8 cellular contexts compared by ENCODE assay signal in the genomic region with DNA sequence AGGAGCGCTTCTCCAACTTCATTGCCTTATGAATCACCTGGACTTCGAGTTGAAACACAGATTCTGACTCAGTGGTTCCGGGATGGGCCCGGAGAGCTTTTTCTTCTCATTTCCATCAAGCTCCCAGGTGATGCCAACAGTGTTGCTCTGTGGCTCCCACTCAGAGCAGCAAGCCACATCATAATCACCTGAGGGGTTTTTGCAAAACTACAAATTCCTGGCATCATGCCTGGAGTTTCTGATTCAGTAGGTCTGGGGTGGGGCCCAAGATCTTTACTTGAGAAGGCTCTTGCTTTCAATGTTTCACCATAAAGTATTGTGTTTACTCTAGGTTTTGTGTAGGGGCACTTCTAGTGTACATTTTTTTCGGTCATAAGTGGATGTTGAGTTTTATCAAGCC. TPM values are rescaled to one million over a fixed set of nuclear protein-coding genes. Genes with fewer than 3 reads are reported as not detected.
DNase-seq lines count a peak whose midpoint lies in the region; ATAC-seq and TF ChIP-seq lines count a peak whose summit lies in the region.

No MANE protein-coding gene starts in this region.

- H3K36me3 ChIP-seq in BLaER1 = 0 out of 2 replicates have a peak, but pooled peaks cover 4% of the 10 kb centered on the region
- H3K36me3 ChIP-seq in endodermal cell (ENCODE audit: control insufficient read depth, insufficient read depth, low read length) = no peaks in the 10 kb centered on the region

- H3K9ac ChIP-seq in BLaER1 (no peak overlapping the region), endodermal cell (ENCODE audit: extremely low read depth, low read length, poor library complexity, severe bottlenecking) (no peak overlapping the region)

- H3K4me3 Mint-ChIP-seq in memory B cell = peak overlapping the region; percentile 63
- no peak overlapping the region for H3K4me3 Mint-ChIP-seq in endodermal cell
- H3K4me3 Mint-ChIP-seq in progenitor cell of endocrine pancreas (ENCODE audit: low read depth) = no peak overlapping the region

- H3K9me3 ChIP-seq in BLaER1 = 0 out of 2 replicates have a peak, but pooled peaks cover 4% of the 10 kb centered on the region
- no peaks in the 10 kb centered on the region for H3K9me3 ChIP-seq in endodermal cell (ENCODE audit: control insufficient read depth, low read length)

- no peaks in the 10 kb centered on the region for H3K27me3 ChIP-seq in BLaER1
- no peaks in the 10 kb centered on the region for H3K27me3 ChIP-seq in endodermal cell (ENCODE audit: control insufficient read depth, insufficient read depth, low read length, poor library complexity, severe bottlenecking)

- H3K27ac ChIP-seq in BLaER1 (no peak overlapping the region), endodermal cell (ENCODE audit: low read depth, low read length) (no peak overlapping the region)

- peak overlapping the region; percentile 0; the same call in 1 of the 2 replicates for H3K4me2 ChIP-seq in BLaER1

- H3K4me3 ChIP-seq in BLaER1 (no peak overlapping the region), endodermal cell (ENCODE audit: low read length) (no peak overlapping the region)

- H3K9me3 Mint-ChIP-seq in memory B cell = no peaks in the 10 kb centered on the region
- peaks cover 53% of the 10 kb centered on the region for H3K9me3 Mint-ChIP-seq in endodermal cell
- peaks cover 7% of the 10 kb centered on the region for H3K9me3 Mint-ChIP-seq in progenitor cell of endocrine pancreas (ENCODE audit: low read depth)

- H3K27ac Mint-ChIP-seq in memory B cell = peak overlapping the region; percentile 68
- H3K27ac Mint-ChIP-seq in endodermal cell = no peak overlapping the region
- no peak overlapping the region for H3K27ac Mint-ChIP-seq in progenitor cell of endocrine pancreas

- H3K27me3 Mint-ChIP-seq in memory B cell = no peaks in the 10 kb centered on the region
- no peaks in the 10 kb centered on the region for H3K27me3 Mint-ChIP-seq in endodermal cell (ENCODE audit: insufficient read depth)
- H3K27me3 Mint-ChIP-seq in progenitor cell of endocrine pancreas = no peaks in the 10 kb centered on the region

- peak; percentile 94 for DNase-seq in M059J (ENCODE audit: low read depth)
- DNase-seq in activated T-helper 1 cell treated with Interleukin-2 at 50 U/mL for 16 hours (ENCODE audit: low read depth) = peak; percentile 21
- DNase-seq in memory B cell (ENCODE audit: low spot score in 2 of 2) = no peak
- no peak for DNase-seq in endodermal cell
- no peak for DNase-seq in C1 segment of cervical spinal cord (lab: John Stamatoyannopoulos, UW)
- DNase-seq in foreskin melanocyte = no peak
- no peak for DNase-seq in progenitor cell of endocrine pancreas (ENCODE audit: low spot score, unreplicated experiment)

- ATAC-seq in memory B cell (ENCODE audit: low read depth) = peak; percentile 26

- TF ChIP-seq CTCF in endodermal cell (conservative IDR thresholded peaks at IDR 0.05) = no peak
- TF ChIP-seq CTCF in progenitor cell of endocrine pancreas (IDR thresholded peaks at IDR 0.05; ENCODE audit: unreplicated experiment) = no peak

- peaks cover 47% of the 10 kb centered on the region for H3K4me1 Mint-ChIP-seq in memory B cell
- peaks cover 21% of the 10 kb centered on the region for H3K4me1 Mint-ChIP-seq in endodermal cell
- peaks cover 5% of the 10 kb centered on the region for H3K4me1 Mint-ChIP-seq in progenitor cell of endocrine pancreas (ENCODE audit: low read depth)

- WGBS in endodermal cell (ENCODE audit: insufficient coverage in 1 of 2, insufficient read length in 1 of 2), 2 experiments = 78 to 86% methylated on average over 4 to 5 of the region's 5 CpGs

- H3K4me1 ChIP-seq in BLaER1 (peaks cover 31% of the 10 kb centered on the region), endodermal cell (ENCODE audit: control insufficient read depth, insufficient read depth, low read length) (no peaks in the 10 kb centered on the region)

- H3K36me3 Mint-ChIP-seq in memory B cell = peaks cover 1% of the 10 kb centered on the region
- H3K36me3 Mint-ChIP-seq in endodermal cell (ENCODE audit: low read depth) = peaks cover 2% of the 10 kb centered on the region
- H3K36me3 Mint-ChIP-seq in progenitor cell of endocrine pancreas (ENCODE audit: insufficient read depth) = peaks cover 2% of the 10 kb centered on the region

- H4K20me1 ChIP-seq in BLaER1 = peaks cover 51% of the 10 kb centered on the region

RNA-seq across cellular contexts. Expression of a gene that starts 7.0 kb away (rescaled TPM):
- total RNA-seq in M059J (2014; rRNA removed; shearing (Covaris generic)) = 11.5 and 15.5 TPM in 2 replicates
- total RNA-seq in endodermal cell (1 to 10 TPM; 5.9 to 9.8 TPM), progenitor cell of endocrine pancreas (9.4 and 12.1 TPM in 2 replicates)
- polyA plus RNA-seq in endodermal cell (2013, experiment 1 of 2) = 8.9 TPM
- 9.6 TPM for polyA plus RNA-seq in endodermal cell (2013, experiment 2 of 2)

Comparison
In these comparisons a context has a peak if more than half of its experiments do, and no peak if none do; other contexts are left out.
1. DNase-seq: peak in M059J (single experiment) and activated T-helper 1 cell treated with Interleukin-2 at 50 U/mL for 16 hours (single experiment); none in memory B cell (0 of 2), endodermal cell (single experiment), C1 segment of cervical spinal cord (0 of 14), foreskin melanocyte (single experiment) and progenitor cell of endocrine pancreas (single experiment).